14 cellular contexts compared by ENCODE assay signal in genomic region chr9:114177423-114178064, GRCh38. TPM values are rescaled to one million over a fixed set of nuclear protein-coding genes. Genes with fewer than 3 reads are reported as not detected.
DNase-seq lines count a peak whose midpoint lies in the region; TF ChIP-seq lines count a peak whose summit lies in the region.
"Had no signal": no experiment of that assay in that cellular context is flagged by ENCODE, and none has a peak within 500 bp of the region (broad histone marks: within the 10 kb centered on the region; RNA-seq: fewer than 3 reads in every experiment).

No MANE protein-coding gene starts in this region.

- H3K9ac ChIP-seq in muscle layer of colon (ENCODE audit: low read length) = no peak overlapping the region

- TF ChIP-seq CTCF in AG10803 (conservative IDR thresholded peaks at IDR 0.05; ENCODE audit: low read length) (no peak), cardiac fibroblast (IDR thresholded peaks at IDR 0.05; ENCODE audit: low read depth, low read length) (no peak)

- H3K36me3 ChIP-seq in muscle layer of colon (ENCODE audit: insufficient read depth, low read length) = no peaks in the 10 kb centered on the region
- H3K36me3 ChIP-seq: SJSA1, thyroid gland had no signal

- H3K27me3 ChIP-seq in muscle layer of colon (ENCODE audit: control insufficient read depth in 1 of 2, insufficient read depth in 2 of 2, low read length in 2 of 2) = no peaks in the 10 kb centered on the region
- H3K27me3 ChIP-seq: SJSA1, thyroid gland had no signal

- peaks cover 89% of the 10 kb centered on the region for H3K4me1 ChIP-seq in muscle layer of colon (ENCODE audit: insufficient read depth, low read length)
- H3K4me1 ChIP-seq: HAP-1, thyroid gland had no signal

- H3K9me3 ChIP-seq in muscle layer of colon (ENCODE audit: low read length) = no peaks in the 10 kb centered on the region
- H3K9me3 ChIP-seq: HAP-1, SJSA1, thyroid gland had no signal

- no peak overlapping the region for H3K4me3 ChIP-seq in AG10803 (ENCODE audit: low read length)
- no peak overlapping the region for H3K4me3 ChIP-seq in cardiac fibroblast (replicated peaks in 1 of 2; ENCODE audit: low read depth in 2 of 2, low read length in 2 of 2)
- no peak overlapping the region for H3K4me3 ChIP-seq in muscle layer of colon (ENCODE audit: low read depth in 1 of 2, low read length in 2 of 2)
- H3K4me3 ChIP-seq: HAP-1, SJSA1, thyroid gland had no signal

- peak overlapping the region; percentile 25 for H3K27ac ChIP-seq in muscle layer of colon (ENCODE audit: low read depth, low read length)
- H3K27ac ChIP-seq: HL-60, SJSA1, thyroid gland had no signal

- peak; percentile 59 for DNase-seq in AG10803 (ENCODE audit: low read depth)
- DNase-seq in NCI-H226 = peak; percentile 41
- peak; percentile 56 to 68 for DNase-seq in cardiac fibroblast (ENCODE audit: low read depth in 2 of 2)
- DNase-seq in NK-92 (lab: John Stamatoyannopoulos, UW; ENCODE audit: unreplicated experiment) = no peak
- DNase-seq in cerebellum (ENCODE audit: low spot score) = no peak
- no peak for DNase-seq in UCSD-AML1 (lab: John Stamatoyannopoulos, UW; ENCODE audit: unreplicated experiment)
- DNase-seq in RKO (ENCODE audit: low spot score) = no peak
- DNase-seq: NCI-H187 treated with DMSO at 0.1 percent for 48 hours; stimulated activated CD4-positive, alpha-beta T cell treated with anti-CD3 and anti-CD28 coated beads, Interleukin-4, amount 100 ng/mL, for 4 hours; thyroid gland had no signal

RNA-seq across cellular contexts. Expression of gene COL27A1, which starts 22.2 kb away (rescaled TPM):
- total RNA-seq in cerebellum = 15.5 TPM

Comparison
In these comparisons a context has a peak if more than half of its experiments do, and no peak if none do; other contexts are left out.
1. DNase-seq: peak in AG10803 (single experiment), NCI-H226 (single experiment) and cardiac fibroblast (2 of 2); none in NK-92 (single experiment), cerebellum (single experiment), UCSD-AML1 (single experiment) and RKO (single experiment).